In the genomic region with DNA sequence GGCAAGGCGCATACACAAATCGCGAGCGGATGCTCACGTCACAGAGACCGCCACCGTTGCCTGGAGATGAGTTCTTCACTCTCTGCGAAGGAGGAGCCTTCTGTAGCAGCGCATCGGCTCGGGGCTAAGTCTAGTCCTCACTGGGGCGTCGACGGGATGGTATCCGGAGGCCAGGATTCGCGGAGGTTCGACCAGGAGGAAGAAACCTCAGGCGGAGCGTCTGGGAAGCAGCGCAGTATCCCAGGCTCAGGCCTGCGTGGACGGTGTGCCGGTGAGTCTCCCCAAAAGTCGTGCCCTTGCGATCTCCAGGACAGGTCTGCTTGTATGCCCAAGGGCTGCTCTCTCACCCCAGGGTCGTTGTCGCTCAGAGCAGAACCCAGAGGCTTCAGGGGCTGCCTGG, we compare ENCODE assay signal across 33 cellular contexts.
"Had no signal": no experiment of that assay in that cellular context is flagged by ENCODE, and none has a peak within 500 bp of the region (broad histone marks: within the 10 kb centered on the region; RNA-seq: fewer than 3 reads in every experiment).

No MANE protein-coding gene starts in this region.

- H3K9me3 Mint-ChIP-seq: activated B cell treated with CpG ODN at 0.5 μM for 24 hours had no signal

- H3K4me3 Mint-ChIP-seq: activated B cell treated with CpG ODN at 0.5 μM for 24 hours; activated CD8-positive, alpha-beta T cell treated with anti-CD3 and anti-CD28 coated beads for 36 hours; activated naive CD8-positive, alpha-beta T cell; activated T-cell treated with anti-CD3 and anti-CD28 coated beads, Interleukin-2, amount 50 U/mL, for 4 hours; activated T-helper 17 cell treated with anti-CD3 and anti-CD28 coated beads, Interleukin-2, amount 50 U/mL, for 72 hours; T-cell; T-helper 1 cell treated with Interleukin-12 subunit alpha and Interleukin-12 subunit beta and Interleukin-4 antibody, amounts not matched to agents 30 μg/mL and 1 μg/mL, for 36 hours had no signal

- H3K4me1 Mint-ChIP-seq: activated B cell treated with CpG ODN at 0.5 μM for 24 hours; activated T-helper 17 cell treated with anti-CD3 and anti-CD28 coated beads, Interleukin-2, amount 50 U/mL, for 72 hours; T-cell had no signal

- H3K4me1 ChIP-seq: colonic mucosa, esophagus squamous epithelium had no signal

- H3K4me3 ChIP-seq: cardiac muscle cell, colonic mucosa, esophagus squamous epithelium, gastroesophageal sphincter had no signal

- H3K27me3 ChIP-seq: brain microvascular endothelial cell, cardiac muscle cell, colonic mucosa, esophagus squamous epithelium, gastroesophageal sphincter had no signal

- H3K36me3 ChIP-seq: brain microvascular endothelial cell, cardiac muscle cell, colonic mucosa, esophagus squamous epithelium, WERI-Rb-1 had no signal

- ATAC-seq: activated CD4-positive, CD25-positive, alpha-beta regulatory T cell treated with anti-CD3 and anti-CD28 coated beads, Interleukin-2, amount 50 U/mL, for 24 hours; activated CD8-positive, alpha-beta T cell treated with anti-CD3 and anti-CD28 coated beads for 36 hours; activated T-cell treated with anti-CD3 and anti-CD28 coated beads, Interleukin-2, amount 50 U/mL, for 4 hours; activated T-helper 17 cell treated with anti-CD3 and anti-CD28 coated beads, Interleukin-2, amount 50 U/mL, for 72 hours; gastroesophageal sphincter; T-cell had no signal

- DNase-seq: activated B cell treated with CpG ODN at 0.5 μM for 24 hours; activated CD4-positive, alpha-beta T cell treated with anti-CD3 and anti-CD28 coated beads for 48 hours; activated CD4-positive, alpha-beta T cell treated with anti-CD3 and anti-CD28 coated beads, Interleukin-2, amount 50 U/mL, for 1 hour; activated CD4-positive, alpha-beta T cell treated with anti-CD3 and anti-CD28 coated beads, Interleukin-2, amount 50 U/mL, for 48 hours; activated CD8-positive, alpha-beta memory T cell treated with anti-CD3 and anti-CD28 coated beads for 24 hours; activated CD8-positive, alpha-beta T cell treated with anti-CD3 and anti-CD28 coated beads for 36 hours; activated effector memory CD4-positive, alpha-beta T cell treated with Interleukin-2 at 50 U/mL for 16 hours; activated gamma-delta T cell treated with Interleukin-2 at 50 U/mL for 16 hours; activated naive CD4-positive, alpha-beta T cell treated with anti-CD3 and anti-CD28 coated beads, Interleukin-2, amount 50 U/mL, for 16 hours; activated naive CD4-positive, alpha-beta T cell treated with Interleukin-2 at 50 U/mL for 16 hours; activated T-cell treated with anti-CD3 and anti-CD28 coated beads, Interleukin-2, amount 50 U/mL, for 4 hours; amniotic stem cell; anterior cingulate cortex; brain microvascular endothelial cell; central memory CD4-positive, alpha-beta T cell; cerebellar nuclear complex; colonic mucosa; effector CD8-positive, alpha-beta T cell; esophagus squamous epithelium; foreskin melanocyte; T-cell; T1000; WERI-Rb-1 had no signal

- H3K9me3 ChIP-seq: colonic mucosa, gastroesophageal sphincter had no signal

- FAIRE-seq: astrocyte, endometrium, endothelial cell of umbilical vein had no signal

- H3K27ac ChIP-seq: brain microvascular endothelial cell, cardiac muscle cell, colonic mucosa, epithelial cell of prostate, esophagus squamous epithelium, gastroesophageal sphincter, WERI-Rb-1 had no signal

- H3K27ac Mint-ChIP-seq: activated B cell treated with CpG ODN at 0.5 μM for 24 hours; activated CD8-positive, alpha-beta T cell treated with anti-CD3 and anti-CD28 coated beads for 36 hours; activated naive CD8-positive, alpha-beta T cell; activated T-helper 17 cell treated with anti-CD3 and anti-CD28 coated beads, Interleukin-2, amount 50 U/mL, for 72 hours; T-cell; T-helper 1 cell treated with Interleukin-12 subunit alpha and Interleukin-12 subunit beta and Interleukin-4 antibody, amounts not matched to agents 30 μg/mL and 1 μg/mL, for 36 hours had no signal

- H3K27me3 Mint-ChIP-seq: activated B cell treated with CpG ODN at 0.5 μM for 24 hours; activated CD8-positive, alpha-beta T cell treated with anti-CD3 and anti-CD28 coated beads for 36 hours; activated T-helper 17 cell treated with anti-CD3 and anti-CD28 coated beads, Interleukin-2, amount 50 U/mL, for 72 hours had no signal
